In genomic region chr7:88396295-88396947, GRCh38 we compare ENCODE assay signal across 11 cellular contexts.
DNase-seq lines count a peak whose midpoint lies in the region; ATAC-seq and TF ChIP-seq lines count a peak whose summit lies in the region.
"Had no signal": no experiment of that assay in that cellular context is flagged by ENCODE, and none has a peak within 500 bp of the region (broad histone marks: within the 10 kb centered on the region; RNA-seq: fewer than 3 reads in every experiment).

No MANE protein-coding gene starts in this region.

- DNase-seq in GM10266 (ENCODE audit: extremely low spot score) (peak; percentile 25), OCI-M2 (lab: John Stamatoyannopoulos, UW; ENCODE audit: unreplicated experiment) (no peak), NCI-H226 (no peak), left colon (no peak)
- no peak for DNase-seq in activated CD4-positive, alpha-beta T cell treated with anti-CD3 and anti-CD28 coated beads, Interleukin-2, amount 50 U/mL, for 1 hour
- DNase-seq: esophagus squamous epithelium, left ventricle myocardium superior, right cardiac atrium had no signal

- intact Hi-C loops in left colon (cut with DNase I, micrococcal nuclease): no loop called here

- ATAC-seq in GM19351 (IDR thresholded peaks at IDR 0.05; ENCODE audit: unreplicated experiment) (peak; percentile 78), HG02840 (IDR thresholded peaks at IDR 0.05; ENCODE audit: low FRiP score, unreplicated experiment) (peak; percentile 68), HG03571 (IDR thresholded peaks at IDR 0.05; ENCODE audit: unreplicated experiment) (peak; percentile 70), left colon (no peak)
- ATAC-seq: left ventricle myocardium superior, right cardiac atrium had no signal

- no peak for TF ChIP-seq CTCF in GM10266 (IDR thresholded peaks at IDR 0.05; ENCODE audit: control insufficient read depth, insufficient read depth, low read depth, missing control alignments)
